9 cellular contexts compared by ENCODE assay signal in the genomic region with DNA sequence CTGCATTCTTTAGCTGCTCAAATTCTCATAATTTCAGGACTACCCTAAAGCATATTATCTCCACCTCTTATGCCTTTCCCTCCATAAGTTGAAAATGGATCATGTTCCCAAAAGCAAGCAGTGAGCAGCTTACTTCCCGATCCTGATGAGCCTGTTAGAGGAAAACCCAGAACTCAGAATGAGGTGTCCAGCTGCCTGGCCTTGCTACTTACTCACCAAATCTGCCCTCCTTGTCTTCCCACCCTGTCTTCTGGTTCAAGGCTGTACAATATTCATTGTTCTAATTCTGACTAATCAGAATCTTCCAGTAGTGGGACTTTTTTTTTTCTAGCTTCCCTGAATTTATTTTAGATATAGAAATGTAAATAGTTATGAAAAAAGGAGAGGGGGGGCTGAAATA. TPM values are rescaled to one million over a fixed set of nuclear protein-coding genes. Genes with fewer than 3 reads are reported as not detected.
DNase-seq lines count a peak whose midpoint lies in the region; ATAC-seq and TF ChIP-seq lines count a peak whose summit lies in the region.
"Had no signal": no experiment of that assay in that cellular context is flagged by ENCODE, and none has a peak within 500 bp of the region (broad histone marks: within the 10 kb centered on the region; RNA-seq: fewer than 3 reads in every experiment).

No MANE protein-coding gene starts in this region.

- WGBS in heart left ventricle, 4 donors, result 54 to 67% (median 61%) methylated on average over 1 of the region's 1 CpG

- H3K4me3 ChIP-seq in heart left ventricle (peak overlapping the region in 1 of 12 donors; percentile 6), upper lobe of right lung (no peak overlapping the region)

- peaks cover 17% of the 10 kb centered on the region for H3K4me1 Mint-ChIP-seq in activated naive CD8-positive, alpha-beta T cell (ENCODE audit: low read depth)

- no peaks in the 10 kb centered on the region for H3K27me3 Mint-ChIP-seq in activated naive CD8-positive, alpha-beta T cell

- H3K27ac Mint-ChIP-seq in activated naive CD8-positive, alpha-beta T cell, result peak overlapping the region; percentile 75

- DNase-seq in heart left ventricle, result no peak
- no peak for DNase-seq in Right ventricle myocardium inferior (ENCODE audit: missing footprints)
- DNase-seq in iris pigment epithelial cell (ENCODE audit: low read depth), result peak; percentile 49
- DNase-seq in upper lobe of right lung, result no peak
- DNase-seq in stimulated activated CD4-positive, alpha-beta T cell treated with anti-CD3 and anti-CD28 coated beads, Interleukin-4, amount 100 ng/mL, for 24 hours, result no peak
- DNase-seq: SHP77 had no signal

- H3K27me3 ChIP-seq in heart left ventricle (no peaks in the 10 kb centered on the region), upper lobe of right lung (no peaks in the 10 kb centered on the region)

- no peaks in the 10 kb centered on the region for H3K9me3 Mint-ChIP-seq in activated naive CD8-positive, alpha-beta T cell (ENCODE audit: low read depth)

- intact Hi-C loops in heart left ventricle (cut with DNase I), result no loop called here
- intact Hi-C loops in Right ventricle myocardium inferior (cut with DNase I), result no loop called here
- intact Hi-C loops in upper lobe of right lung (cut with DNase I), result no loop called here

- peak overlapping the region in 11 of 12 donors; percentile 29 to 99 (median 69) for H3K27ac ChIP-seq in heart left ventricle
- peak overlapping the region; percentile 74 for H3K27ac ChIP-seq in upper lobe of right lung

- no peaks in the 10 kb centered on the region for H3K9me3 ChIP-seq in heart left ventricle
- H3K9me3 ChIP-seq in upper lobe of right lung, result no peaks in the 10 kb centered on the region

- peak overlapping the region; percentile 36 for H3K4me3 Mint-ChIP-seq in activated naive CD8-positive, alpha-beta T cell

- no peak for TF ChIP-seq POLR2A in heart left ventricle (IDR thresholded peaks at IDR 0.05)

- H3K36me3 ChIP-seq in heart left ventricle, result no peaks in the 10 kb centered on the region
- no peaks in the 10 kb centered on the region for H3K36me3 ChIP-seq in upper lobe of right lung

- TF ChIP-seq CTCF in heart left ventricle (IDR thresholded peaks at IDR 0.05), result no peak
- TF ChIP-seq CTCF in upper lobe of right lung (IDR thresholded peaks at IDR 0.05), result no peak

- peaks cover 2% of the 10 kb centered on the region for H3K36me3 Mint-ChIP-seq in activated naive CD8-positive, alpha-beta T cell

- ATAC-seq in heart left ventricle, result peak in 1 of 4 donors; percentile 44
- no peak for ATAC-seq in Right ventricle myocardium inferior
- ATAC-seq in upper lobe of right lung, result no peak
- ATAC-seq in GM18909 (IDR thresholded peaks at IDR 0.05; ENCODE audit: poor library complexity, unreplicated experiment), result no peak
- no peak for ATAC-seq in GM19035 (IDR thresholded peaks at IDR 0.05; ENCODE audit: unreplicated experiment)

- H3K4me1 ChIP-seq in heart left ventricle (peaks cover 0 to 88% (median 27%) of the 10 kb centered on the region in 12 donors), upper lobe of right lung (peaks cover 48% of the 10 kb centered on the region)

RNA-seq across cellular contexts. Expression of a gene that starts 10.8 kb away (rescaled TPM):
- total RNA-seq in heart left ventricle, result 100 to 1,000 TPM in 2 of 9 donors, 10 to 100 TPM in 7; 40.2 to 124 (median 54.6) TPM
- polyA plus RNA-seq in heart left ventricle, result 10 to 100 TPM; 65.5 to 73.0 TPM
- 58.1 TPM for total RNA-seq in Right ventricle myocardium inferior
- total RNA-seq in upper lobe of right lung, result 28.9 TPM

RNA-seq across cellular contexts. Expression of a gene that starts 11.2 kb away (rescaled TPM):
- 10 to 100 TPM in 7 of 9 donors, 1 to 10 TPM in 2; 8.3 to 21.4 (median 11.0) TPM for total RNA-seq in heart left ventricle
- 10 to 100 TPM in 1 of 2 donors, 1 to 10 TPM in 1; 2.6 to 13.4 TPM for polyA plus RNA-seq in heart left ventricle
- total RNA-seq in Right ventricle myocardium inferior, result 15.8 TPM
- 28.7 TPM for total RNA-seq in upper lobe of right lung
